8 cellular contexts compared by ENCODE assay signal in genomic region chr13:94674609-94675348, GRCh38. TPM values are rescaled to one million over a fixed set of nuclear protein-coding genes. Genes with fewer than 3 reads are reported as not detected.
DNase-seq lines count a peak whose midpoint lies in the region; ATAC-seq, FAIRE-seq and TF ChIP-seq lines count a peak whose summit lies in the region.

No MANE protein-coding gene starts in this region.

- peak; percentile 86 for TF ChIP-seq CTCF in GM12872 (IDR thresholded peaks at IDR 0.05; ENCODE audit: insufficient read depth, low read depth, low read length)
- peak; percentile 75 for TF ChIP-seq CTCF in fibroblast of villous mesenchyme (IDR thresholded peaks at IDR 0.05; ENCODE audit: insufficient read depth, low read depth, low read length)
- peak; percentile 82 for TF ChIP-seq CTCF in retinal pigment epithelial cell (conservative IDR thresholded peaks at IDR 0.05; ENCODE audit: low read depth, low read length)

- ATAC-seq in HG03135 (IDR thresholded peaks at IDR 0.05; ENCODE audit: unreplicated experiment) (peak; percentile 71), HG03565 (IDR thresholded peaks at IDR 0.05; ENCODE audit: unreplicated experiment) (no peak)

- H3K4me3 ChIP-seq in fibroblast of villous mesenchyme (ENCODE audit: low read depth, low read length) (no peak overlapping the region), retinal pigment epithelial cell (ENCODE audit: low read length) (no peak overlapping the region)

- DNase-seq in NCI-H510A (lab: John Stamatoyannopoulos, UW), result peak; percentile 49
- DNase-seq in activated CD8-positive, alpha-beta memory T cell treated with anti-CD3 and anti-CD28 coated beads, Interleukin-2, amount 50 U/mL, for 1 hour (ENCODE audit: extremely low read depth), result peak; percentile 5
- peak; percentile 53 for DNase-seq in fibroblast of villous mesenchyme (ENCODE audit: low read depth)
- DNase-seq in retinal pigment epithelial cell (ENCODE audit: low read depth), result no peak

- FAIRE-seq in A204.1 (lab: Jason Lieb, UNC), result peak; percentile 83

RNA-seq across cellular contexts. Expression of gene SOX21, which starts 37.6 kb away (rescaled TPM):
- not detected in 2 replicates for total RNA-seq in fibroblast of villous mesenchyme
